25 cellular contexts compared by ENCODE assay signal in the genomic region with DNA sequence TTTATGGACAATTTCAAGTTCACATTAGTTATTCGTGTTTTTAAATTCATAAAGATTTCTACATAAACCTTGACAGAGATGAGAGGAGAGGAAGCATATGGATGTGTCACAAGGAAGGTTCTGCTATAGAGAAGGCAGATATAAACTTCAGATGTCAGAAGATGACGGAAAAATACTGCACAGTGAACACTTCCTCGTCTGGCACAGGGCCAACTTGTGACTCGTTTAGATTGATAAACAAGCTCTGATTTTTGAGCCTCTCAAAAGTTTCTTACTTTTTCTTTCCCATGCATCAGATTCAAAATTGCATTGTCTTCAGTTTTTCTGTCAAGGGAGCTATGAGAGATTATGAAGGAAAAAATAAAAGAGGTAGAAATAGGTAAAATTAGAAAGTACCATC.
"Had no signal": no experiment of that assay in that cellular context is flagged by ENCODE, and none has a peak within 500 bp of the region (broad histone marks: within the 10 kb centered on the region; RNA-seq: fewer than 3 reads in every experiment).

No MANE protein-coding gene starts in this region.

- DNase-seq: activated CD4-positive, alpha-beta memory T cell treated with anti-CD3 and anti-CD28 coated beads for 36 hours; activated CD4-positive, alpha-beta T cell treated with anti-CD3 and anti-CD28 coated beads, Interleukin-2, amount 10 ng/mL, durations not matched to agents 7 days and 5 days; activated CD4-positive, CD25-positive, alpha-beta regulatory T cell; activated CD8-positive, alpha-beta memory T cell treated with anti-CD3 and anti-CD28 coated beads for 24 hours; activated effector memory CD4-positive, alpha-beta T cell treated with anti-CD3 and anti-CD28 coated beads, Interleukin-2, amount 50 U/mL, for 16 hours; activated naive CD4-positive, alpha-beta T cell treated with Interleukin-2 at 50 U/mL for 16 hours; activated naive CD8-positive, alpha-beta T cell treated with anti-CD3 and anti-CD28 coated beads, Interleukin-2, amount 50 U/mL, for 24 hours; activated T-cell treated with anti-CD3 and anti-CD28 coated beads, Interleukin-2, amount 50 U/mL, for 4 hours; amniotic stem cell; body of pancreas; central memory CD4-positive, alpha-beta T cell; MG63; MV-4-11; NCI-H1105; NCI-H1436; NCI-H1694 treated with DMSO at 0.1 percent for 48 hours; NCI-H2029 treated with DMSO at 0.1 percent for 48 hours; NCI-H526 treated with DMSO at 0.1 percent for 48 hours; RPMI8226; SK-N-SH; T-helper 1 cell had no signal

- ATAC-seq: activated naive CD4-positive, alpha-beta T cell treated with anti-CD3 and anti-CD28 coated beads, Interleukin-2, amount 50 U/mL, for 72 hours; activated naive CD8-positive, alpha-beta T cell treated with anti-CD3 and anti-CD28 coated beads, Interleukin-2, amount 50 U/mL, for 24 hours; activated T-cell treated with anti-CD3 and anti-CD28 coated beads, Interleukin-2, amount 50 U/mL, for 4 hours; body of pancreas; Right ventricle myocardium inferior had no signal

- H3K36me3 ChIP-seq: ascending aorta, MG63 had no signal

- H3K27me3 ChIP-seq: ascending aorta, body of pancreas, MG63 had no signal

- H3K4me3 ChIP-seq: ascending aorta, body of pancreas, MG63 had no signal

- H3K9me3 ChIP-seq: ascending aorta, body of pancreas, MG63, SK-N-SH had no signal

- H3K4me1 ChIP-seq: ascending aorta, body of pancreas had no signal

- H3K27ac ChIP-seq: ascending aorta, body of pancreas, VCaP had no signal
